In genomic region chr17:44331249-44331760, GRCh38 we compare ENCODE assay signal across 1 cellular context.
TF ChIP-seq lines count a peak whose summit lies in the region.

No MANE protein-coding gene starts in this region.

TF ChIP-seq in K562, 482 proteins besides CTCF, POLR2A, EP300 and RAD21 (continued from another document and continues in another):
- TF ChIP-seq CEBPZ (IDR thresholded peaks at IDR 0.05; ENCODE audit: borderline replicate concordance, low read depth, low read length) (no peak; the same call in 1 of the 2 replicates), ZNF277 (CRISPR knock-in tag; IDR thresholded peaks at IDR 0.05; ENCODE audit: borderline replicate concordance) (no peak), ZNF23 (CRISPR knock-in tag; IDR thresholded peaks at IDR 0.05) (no peak), FOXP1 (CRISPR knock-in tag; IDR thresholded peaks at IDR 0.05) (peak; percentile 30; the same call in 1 of the 2 replicates), MAX (CRISPR knock-in tag; IDR thresholded peaks at IDR 0.05) (peak; percentile 75), ZNF407 (IDR thresholded peaks at IDR 0.05; ENCODE audit: low read depth) (no peak), ZNF384 (IDR thresholded peaks at IDR 0.05; ENCODE audit: low read depth, low read length) (0 out of 2 replicates have a peak, but pooled peaks have one; percentile 11), ZNF785 (CRISPR knock-in tag; IDR thresholded peaks at IDR 0.05) (no peak), ID3 (CRISPR knock-in tag; IDR thresholded peaks at IDR 0.05) (no peak), ID3 (tag; IDR thresholded peaks at IDR 0.05) (no peak), ZNF583 (CRISPR knock-in tag; IDR thresholded peaks at IDR 0.05) (no peak), CREM (IDR thresholded peaks at IDR 0.05; ENCODE audit: low read depth) (0 out of 2 replicates have a peak, but pooled peaks have one; percentile 40), PBX2 (CRISPR knock-in tag; IDR thresholded peaks at IDR 0.05; ENCODE audit: low read depth) (no peak), PBX2 (tag; conservative IDR thresholded peaks at IDR 0.05; ENCODE audit: low read depth) (peak; percentile 92), HEY1 (CRISPR knock-in tag; IDR thresholded peaks at IDR 0.05; ENCODE audit: borderline replicate concordance) (no peak), RNF219 (CRISPR knock-in tag; IDR thresholded peaks at IDR 0.05) (no peak), TFAM (CRISPR knock-in tag; conservative IDR thresholded peaks at IDR 0.05) (no peak), MCM5 (IDR thresholded peaks at IDR 0.05; ENCODE audit: low read depth) (no peak), TEAD2 (tag; IDR thresholded peaks at IDR 0.05) (no peak), EHMT2 (IDR thresholded peaks at IDR 0.05) (no peak), MITF (IDR thresholded peaks at IDR 0.05) (peak; percentile 80), ZC3H8 (IDR thresholded peaks at IDR 0.05) (no peak), SOX6 (IDR thresholded peaks at IDR 0.05) (peak; percentile 8; the same call in 1 of the 2 replicates), SETDB1 (IDR thresholded peaks at IDR 0.05; ENCODE audit: low read length) (no peak), JUN (IDR thresholded peaks at IDR 0.05; ENCODE audit: borderline replicate concordance, low read depth, low read length) (0 out of 2 replicates have a peak, but pooled peaks have one; percentile 31), JUN (CRISPR knock-in tag; IDR thresholded peaks at IDR 0.05; ENCODE audit: borderline replicate concordance) (no peak), SMAD3 (CRISPR knock-in tag; conservative IDR thresholded peaks at IDR 0.05) (no peak), RCOR1 (IDR thresholded peaks at IDR 0.05; ENCODE audit: borderline replicate concordance in 1 of 2, low read depth in 2 of 2, low read length in 2 of 2) (no peak), NCOR1 (IDR thresholded peaks at IDR 0.05) (no peak), ZNF395 (CRISPR knock-in tag; IDR thresholded peaks at IDR 0.05) (no peak), MEIS2 (IDR thresholded peaks at IDR 0.05; ENCODE audit: partially characterized antibody) (peak; percentile 95), KDM1A (IDR thresholded peaks at IDR 0.05) (no peak), ATF7 (IDR thresholded peaks at IDR 0.05) (no peak), FOXJ2 (tag; IDR thresholded peaks at IDR 0.05) (no peak)
